In the genomic region with DNA sequence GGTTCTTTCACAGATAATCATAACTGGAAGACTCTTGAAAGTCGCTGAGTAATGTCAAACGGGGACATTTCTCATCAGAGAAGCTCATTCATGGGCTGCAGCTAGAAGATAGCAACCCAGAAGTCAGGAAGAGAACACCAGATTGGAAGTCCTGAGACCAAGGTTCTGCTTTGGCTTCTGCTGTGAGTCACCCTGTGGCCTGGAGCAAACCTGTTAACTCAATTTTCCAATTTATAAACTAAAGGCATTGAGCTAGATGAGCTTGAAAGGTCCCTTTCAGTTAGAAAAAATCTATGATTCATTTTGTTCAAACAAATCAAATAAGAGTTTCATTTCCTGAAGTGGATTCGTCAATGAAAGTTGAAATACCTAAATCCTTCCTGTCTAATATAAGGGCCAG, we compare ENCODE assay signal across 22 cellular contexts.
DNase-seq lines count a peak whose midpoint lies in the region; ATAC-seq and TF ChIP-seq lines count a peak whose summit lies in the region.
"Had no signal": no experiment of that assay in that cellular context is flagged by ENCODE, and none has a peak within 500 bp of the region (broad histone marks: within the 10 kb centered on the region; RNA-seq: fewer than 3 reads in every experiment).

No MANE protein-coding gene starts in this region.

- no peak overlapping the region for H3K27ac ChIP-seq in Peyer's patch
- H3K27ac ChIP-seq in gastroesophageal sphincter, result no peak overlapping the region
- H3K27ac ChIP-seq in upper lobe of right lung, result no peak overlapping the region
- H3K27ac ChIP-seq: heart left ventricle had no signal

- TF ChIP-seq POLR2A in Peyer's patch (IDR thresholded peaks at IDR 0.05) (no peak), gastroesophageal sphincter (IDR thresholded peaks at IDR 0.05) (no peak)

- DNase-seq in DMS53 treated with DMSO at 0.1 percent for 48 hours (lab: John Stamatoyannopoulos, UW; ENCODE audit: unreplicated experiment) (peak; percentile 62), T1000 (lab: John Stamatoyannopoulos, UW) (peak; percentile 5), Peyer's patch (no peak), upper lobe of right lung (no peak)
- DNase-seq: activated CD4-positive, alpha-beta T cell treated with anti-CD3 and anti-CD28 coated beads for 48 hours; activated CD8-positive, alpha-beta memory T cell treated with anti-CD3 and anti-CD28 coated beads, Interleukin-2, amount 50 U/mL, for 48 hours; activated gamma-delta T cell treated with Interleukin-2 at 50 U/mL for 16 hours; amygdala; CD4-positive, CD25-positive, alpha-beta regulatory T cell; effector memory CD4-positive, alpha-beta T cell; heart left ventricle; NCI-H1417; NCI-H748 treated with DMSO at 0.1 percent for 48 hours; right cardiac atrium had no signal

- no peak for TF ChIP-seq EP300 in gastroesophageal sphincter (IDR thresholded peaks at IDR 0.05)

- TF ChIP-seq CTCF in Peyer's patch (IDR thresholded peaks at IDR 0.05) (no peak), gastroesophageal sphincter (IDR thresholded peaks at IDR 0.05) (no peak), upper lobe of right lung (IDR thresholded peaks at IDR 0.05) (no peak)

- H3K27me3 ChIP-seq in Peyer's patch, result no peaks in the 10 kb centered on the region
- no peaks in the 10 kb centered on the region for H3K27me3 ChIP-seq in gastroesophageal sphincter
- no peaks in the 10 kb centered on the region for H3K27me3 ChIP-seq in upper lobe of right lung
- H3K27me3 ChIP-seq: heart left ventricle had no signal

- peak; percentile 51 for ATAC-seq in GM18909 (IDR thresholded peaks at IDR 0.05; ENCODE audit: poor library complexity, unreplicated experiment)
- peak; percentile 47 for ATAC-seq in HG03159 (IDR thresholded peaks at IDR 0.05; ENCODE audit: unreplicated experiment)
- no peak for ATAC-seq in gastroesophageal sphincter
- ATAC-seq in upper lobe of right lung, result no peak
- no peak for ATAC-seq in GM21423 (IDR thresholded peaks at IDR 0.05; ENCODE audit: unreplicated experiment)
- ATAC-seq: GM23338; heart left ventricle; Panc1; right cardiac atrium; stimulated activated effector memory CD8-positive, alpha-beta T cell treated with anti-CD3 and anti-CD28 coated beads, Interleukin-12 subunit alpha, Interleukin-12 subunit beta, amount 100 ng/mL, for 72 hours had no signal

- intact Hi-C loops in upper lobe of right lung (cut with DNase I), result no loop called here

- no peaks in the 10 kb centered on the region for H3K4me1 ChIP-seq in Peyer's patch
- no peaks in the 10 kb centered on the region for H3K4me1 ChIP-seq in gastroesophageal sphincter
- H3K4me1 ChIP-seq in upper lobe of right lung, result no peaks in the 10 kb centered on the region
- H3K4me1 ChIP-seq: heart left ventricle had no signal

- no peaks in the 10 kb centered on the region for H3K9me3 ChIP-seq in Peyer's patch
- H3K9me3 ChIP-seq in gastroesophageal sphincter, result no peaks in the 10 kb centered on the region
- no peaks in the 10 kb centered on the region for H3K9me3 ChIP-seq in upper lobe of right lung
- H3K9me3 ChIP-seq: heart left ventricle had no signal

- no peak overlapping the region for H3K4me3 ChIP-seq in Peyer's patch
- no peak overlapping the region for H3K4me3 ChIP-seq in gastroesophageal sphincter
- H3K4me3 ChIP-seq in upper lobe of right lung, result no peak overlapping the region
- H3K4me3 ChIP-seq: GM23338, heart left ventricle, lung had no signal

- 64 to 77% methylated on average over 3 of the region's 3 CpGs for WGBS in gastroesophageal sphincter (ENCODE audit: low coverage in 1 of 2), 2 donors

- H3K36me3 ChIP-seq in Peyer's patch (no peaks in the 10 kb centered on the region), gastroesophageal sphincter (peaks cover 0 to 18% of the 10 kb centered on the region in 2 donors), upper lobe of right lung (no peaks in the 10 kb centered on the region)
- H3K36me3 ChIP-seq: heart left ventricle had no signal

Comparison
In these comparisons a context has a peak if more than half of its experiments do, and no peak if none do; other contexts are left out.
1. DNase-seq: peak in DMS53 treated with DMSO at 0.1 percent for 48 hours (single experiment) and T1000 (single experiment); none in Peyer's patch (0 of 3) and upper lobe of right lung (single experiment).
2. ATAC-seq: peak in GM18909 (single experiment) and HG03159 (single experiment); none in gastroesophageal sphincter (single experiment), upper lobe of right lung (single experiment) and GM21423 (single experiment).